8 cellular contexts compared by ENCODE assay signal in the genomic region with DNA sequence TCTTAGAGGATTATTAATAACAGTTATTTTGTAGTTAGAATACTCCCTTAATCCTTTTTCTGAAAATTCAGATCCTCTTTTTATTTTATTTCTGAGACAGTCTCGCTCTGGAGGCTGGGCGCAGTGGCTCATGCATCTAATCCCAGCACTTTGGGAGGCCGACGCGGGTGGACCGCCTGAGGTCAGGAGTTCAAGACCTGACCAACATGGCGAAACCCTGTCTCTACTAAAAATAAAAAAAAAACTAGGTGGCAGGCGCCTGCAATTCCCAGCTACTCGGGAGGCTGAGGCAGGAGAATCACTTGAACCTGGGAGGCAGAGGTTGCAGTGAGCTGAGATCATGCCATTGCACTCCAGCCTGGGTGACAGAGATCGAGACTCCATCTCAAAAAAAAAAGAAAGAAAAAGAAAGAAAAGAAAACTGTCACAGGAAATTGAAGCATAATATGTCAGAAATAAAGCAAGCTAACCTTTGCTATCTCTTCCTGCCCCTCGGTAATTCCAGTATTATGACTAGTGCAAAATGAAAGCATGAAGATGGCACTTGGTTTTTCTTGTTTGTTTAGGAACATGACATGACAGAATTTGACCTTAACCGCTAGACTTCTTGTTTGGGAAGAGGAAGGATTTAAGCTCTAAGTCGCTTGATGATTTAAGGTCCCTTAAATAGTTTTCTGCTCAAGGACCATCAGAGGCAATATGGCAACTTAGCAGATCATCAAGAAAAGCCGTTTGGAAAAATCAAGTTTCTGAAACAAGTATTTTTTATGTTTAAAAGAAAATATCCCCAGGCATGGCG. TPM values are rescaled to one million over a fixed set of nuclear protein-coding genes. Genes with fewer than 3 reads are reported as not detected.
A peak's percentile ranks its signal among the peaks of the same experiment; 100 is the strongest.
DNase-seq lines count a peak whose midpoint lies in the region; ATAC-seq and TF ChIP-seq lines count a peak whose summit lies in the region.

No MANE protein-coding gene starts in this region.

- H4K20me1 ChIP-seq in HCT116 (ENCODE audit: insufficient read depth) = peaks cover 15% of the 10 kb centered on the region; the same call in 1 of the 2 replicates

- no TSS peak for BruUV-seq in HCT116 (replicated peaks; lab: Mats Ljungman, UMichigan)

- peak overlapping the region; percentile 80; the same call in 1 of the 2 replicates for H3K9ac ChIP-seq in HCT116 (ENCODE audit: low read length)

- H3K9me2 ChIP-seq in HCT116 (ENCODE audit: insufficient read depth) = no peaks in the 10 kb centered on the region

- H3K4me3 ChIP-seq in HCT116 (replicated peaks in 1 of 2; ENCODE audit: low read depth in 1 of 2, low read length in 2 of 2) (peak overlapping the region; percentile 68 to 90; a peak in 2 of 4 replicates), SJCRH30 (peak overlapping the region; percentile 74), esophagus muscularis mucosa (peak overlapping the region in 1 of 4 donors; percentile 14), sigmoid colon (peak overlapping the region in 1 of 4 donors; percentile 6)

- peaks cover 10 to 17% of the 10 kb centered on the region in 2 experiments for H3K36me3 ChIP-seq in HCT116 (ENCODE audit: control insufficient read depth in 1 of 2, insufficient read depth in 2 of 2, low read length in 2 of 2)
- peaks cover 29% of the 10 kb centered on the region for H3K36me3 ChIP-seq in SJCRH30
- H3K36me3 ChIP-seq in esophagus muscularis mucosa = peaks cover 0 to 19% (median 14%) of the 10 kb centered on the region in 4 donors
- peaks cover 0 to 19% (median 9%) of the 10 kb centered on the region in 4 donors for H3K36me3 ChIP-seq in sigmoid colon

- 68% methylated on average over 15 of the region's 15 CpGs for WGBS in esophagus muscularis mucosa
- 61 to 81% methylated on average over 15 of the region's 15 CpGs for WGBS in sigmoid colon, 2 donors

- TF ChIP-seq RAD21 in HCT116 (IDR thresholded peaks at IDR 0.05; ENCODE audit: low read depth) = no peak

- H3K27ac ChIP-seq in HCT116 (ENCODE audit: low read depth, low read length) = peak overlapping the region; percentile 71; the same call in 1 of the 2 replicates
- peak overlapping the region; percentile 93; the same call in 1 of the 2 replicates for H3K27ac ChIP-seq in SJCRH30
- peak overlapping the region; percentile 94 to 100 (median 99) for H3K27ac ChIP-seq in esophagus muscularis mucosa (replicated peaks in 1 of 4)
- peak overlapping the region; percentile 94 to 98 (median 96) for H3K27ac ChIP-seq in sigmoid colon

- RAD21 ChIA-PET in HCT116 (lab: Charles Lee; ENCODE audit: low non-redundant PET in 1 of 2, low total read pairs in 2 of 2, uncharacterized antibody in 2 of 2, unreplicated experiment in 2 of 2) = no interaction called here

- intact Hi-C loops in HCT116 (cut with micrococcal nuclease) (loop anchor here (2.0 to 10.0 kb wide), 2 partner anchors 141 to 211 kb away; a partner anchor contains a TSS), esophagus muscularis mucosa (cut with DNase I) (loop anchor here (2.0 to 5.0 kb wide), 2 partner anchors 29 to 138 kb away; a partner anchor contains a TSS), sigmoid colon (cut with DNase I) (loop anchor here (2.0 to 5.0 kb wide), 3 partner anchors 42 to 208 kb away; a partner anchor contains a TSS)

- H3K4me2 ChIP-seq in HCT116 (ENCODE audit: low read length) = peak overlapping the region; percentile 90

- POLR2A ChIA-PET in HCT116 (lab: Charles Lee) = interaction anchor here (1.5 to 5.2 kb wide), 5 partner anchors 9 to 210 kb away, joined by 3 to 58 read pairs (median 8); a partner anchor contains a TSS

- CTCF ChIA-PET in HCT116 (lab: Charles Lee) = interaction anchor here (1.0 kb wide), 1 partner anchor 210 kb away, joined by 3 read pairs; a partner anchor contains a TSS

- H3K27me3 ChIP-seq in HCT116 (ENCODE audit: insufficient read depth, low read length) (no peaks in the 10 kb centered on the region), SJCRH30 (no peaks in the 10 kb centered on the region), esophagus muscularis mucosa (no peaks in the 10 kb centered on the region), sigmoid colon (no peaks in the 10 kb centered on the region)

- H3K9me3 ChIP-seq in HCT116 (ENCODE audit: control insufficient read depth in 1 of 2, insufficient read depth in 1 of 2, low read depth in 1 of 2, low read length in 2 of 2) (no peaks in the 10 kb centered on the region), SJCRH30 (replicated peaks) (no peaks in the 10 kb centered on the region), esophagus muscularis mucosa (no peaks in the 10 kb centered on the region), sigmoid colon (no peaks in the 10 kb centered on the region)

- H3K4me1 ChIP-seq in HCT116 (ENCODE audit: control insufficient read depth in 1 of 2, insufficient read depth in 2 of 2, low read length in 2 of 2) = peaks cover 10 to 28% of the 10 kb centered on the region in 2 experiments
- H3K4me1 ChIP-seq in SJCRH30 = peaks cover 11% of the 10 kb centered on the region
- H3K4me1 ChIP-seq in esophagus muscularis mucosa = peaks cover 23 to 33% (median 30%) of the 10 kb centered on the region in 4 donors
- H3K4me1 ChIP-seq in sigmoid colon = peaks cover 0 to 27% (median 26%) of the 10 kb centered on the region in 4 donors

- TF ChIP-seq EP300 in esophagus muscularis mucosa (IDR thresholded peaks at IDR 0.05) (no peak), sigmoid colon (IDR thresholded peaks at IDR 0.05) (no peak)

- ATAC-seq in HCT116 = no peak
- no peak for ATAC-seq in GM19351 (IDR thresholded peaks at IDR 0.05; ENCODE audit: unreplicated experiment)
- ATAC-seq in HG03196 (IDR thresholded peaks at IDR 0.05; ENCODE audit: unreplicated experiment) = no peak

- no peak for TF ChIP-seq POLR2A in HCT116 (IDR thresholded peaks at IDR 0.05; ENCODE audit: borderline replicate concordance, extremely low read depth, insufficient read depth, insufficient read length)
- no peak for TF ChIP-seq POLR2A in esophagus muscularis mucosa (IDR thresholded peaks at IDR 0.05; ENCODE audit: low read depth)
- TF ChIP-seq POLR2A in sigmoid colon (IDR thresholded peaks at IDR 0.05) = no peak

- H2AFZ ChIP-seq in HCT116 (ENCODE audit: low read depth, low read length, poor library complexity, severe bottlenecking) = no peak overlapping the region

- DNase-seq in HCT116 (ENCODE audit: low read depth, low spot score) (no peak), SJCRH30 (no peak), esophagus muscularis mucosa (ENCODE audit: extremely low spot score) (no peak), sigmoid colon (peak; percentile 69), NCI-H146 treated with DMSO at 0.1 percent for 48 hours (lab: John Stamatoyannopoulos, UW; ENCODE audit: unreplicated experiment) (no peak)
- no peak for DNase-seq in stimulated activated CD4-positive, alpha-beta T cell treated with anti-CD3 and anti-CD28 coated beads, Interleukin-2, amount 100 ng/mL, for 48 hours

- no peak for TF ChIP-seq CTCF in HCT116 (IDR thresholded peaks at IDR 0.05 in 2 of 3, conservative IDR thresholded peaks at IDR 0.05 in 1 of 3; ENCODE audit: borderline replicate concordance in 1 of 3, insufficient read depth in 1 of 3, low read depth in 2 of 3, low read length in 2 of 3)
- TF ChIP-seq CTCF in esophagus muscularis mucosa (IDR thresholded peaks at IDR 0.05) = no peak
- TF ChIP-seq CTCF in sigmoid colon (IDR thresholded peaks at IDR 0.05) = no peak

- peaks cover 40% of the 10 kb centered on the region for H3K79me2 ChIP-seq in HCT116 (ENCODE audit: insufficient read depth, low read length)

RNA-seq across cellular contexts. Expression of a gene that starts 1.8 kb away (rescaled TPM):
- total RNA-seq in HCT116 (2021; ENCODE audit: unreplicated experiment) (234 TPM), esophagus muscularis mucosa (100 to 1,000 TPM; 143 to 272 (median 165) TPM), sigmoid colon (100 to 1,000 TPM; 281 to 408 (median 296) TPM)
- polyA plus RNA-seq in HCT116 (2012) = 186 and 203 TPM in 2 replicates
- 423 and 517 TPM in 2 replicates for total RNA-seq in SJCRH30 (2014; rRNA removed; shearing (Covaris generic))
- polyA plus RNA-seq in sigmoid colon = 100 to 1,000 TPM in 1 of 3 donors, 10 to 100 TPM in 2; 68.2 to 166 (median 94.9) TPM

RNA-seq across cellular contexts. Expression of a gene that starts 27.9 kb away (rescaled TPM):
- 40.8 TPM for total RNA-seq in HCT116 (2021; ENCODE audit: unreplicated experiment)
- 15.8 and 22.0 TPM in 2 replicates for polyA plus RNA-seq in HCT116 (2012)
- total RNA-seq in SJCRH30 (2014; rRNA removed; shearing (Covaris generic)) = 59.0 and 72.2 TPM in 2 replicates
- total RNA-seq in esophagus muscularis mucosa = 10 to 100 TPM; 45.9 to 62.2 (median 48.0) TPM
- 10 to 100 TPM; 41.0 to 49.7 (median 45.5) TPM for total RNA-seq in sigmoid colon
- 10 to 100 TPM; 10.8 to 25.6 (median 17.6) TPM for polyA plus RNA-seq in sigmoid colon

RNA-seq across cellular contexts. Expression of a gene that starts 44.7 kb away (rescaled TPM):
- total RNA-seq in HCT116 (2021; ENCODE audit: unreplicated experiment) = 167 TPM
- polyA plus RNA-seq in HCT116 (2012) = 257 TPM in 2 replicates
- 282 and 419 TPM in 2 replicates for total RNA-seq in SJCRH30 (2014; rRNA removed; shearing (Covaris generic))
- total RNA-seq in esophagus muscularis mucosa = 100 to 1,000 TPM; 159 to 360 (median 263) TPM
- total RNA-seq in sigmoid colon = 100 to 1,000 TPM; 206 to 512 (median 398) TPM
- polyA plus RNA-seq in sigmoid colon = 100 to 1,000 TPM; 332 to 621 (median 592) TPM

RNA-seq across cellular contexts. Expression of a gene that starts 44.7 kb away (rescaled TPM):
- total RNA-seq in HCT116 (2021; ENCODE audit: unreplicated experiment) (33.9 TPM), esophagus muscularis mucosa (10 to 100 TPM; 25.3 to 63.3 (median 32.7) TPM), sigmoid colon (10 to 100 TPM; 25.2 to 39.2 (median 32.3) TPM)
- polyA plus RNA-seq in HCT116 (2012) = 16.2 and 21.6 TPM in 2 replicates
- 27.6 and 28.7 TPM in 2 replicates for total RNA-seq in SJCRH30 (2014; rRNA removed; shearing (Covaris generic))
- polyA plus RNA-seq in sigmoid colon = 10 to 100 TPM; 19.0 to 29.8 (median 19.2) TPM
